In the genomic region with DNA sequence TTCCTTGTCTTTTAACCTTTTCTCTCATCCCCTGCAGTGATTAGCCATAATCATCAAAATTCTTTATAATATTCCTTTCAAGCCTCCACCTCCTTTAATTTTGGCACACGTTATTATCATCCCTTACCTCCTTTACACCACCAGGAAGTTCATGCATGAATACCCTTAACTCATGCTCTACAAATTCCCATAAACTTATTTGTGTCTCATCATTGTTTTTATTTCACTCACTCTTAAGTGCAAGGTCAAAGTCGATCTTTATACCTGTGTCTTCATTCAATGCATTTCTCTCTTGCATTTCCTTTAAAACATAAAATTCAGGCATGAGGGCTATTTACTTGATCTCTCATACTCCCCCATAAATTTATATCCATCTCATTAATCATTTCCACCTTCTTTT, we compare ENCODE assay signal across 9 cellular contexts.
"Had no signal": no experiment of that assay in that cellular context is flagged by ENCODE, and none has a peak within 500 bp of the region (broad histone marks: within the 10 kb centered on the region; RNA-seq: fewer than 3 reads in every experiment).

No MANE protein-coding gene starts in this region.

- ATAC-seq: GM23338, HCT116 had no signal

- H3K36me3 ChIP-seq: HAP-1 had no signal

- H3K4me1 ChIP-seq: HAP-1 had no signal

- H3K4me2 ChIP-seq: GM23338 had no signal

- H3K4me3 ChIP-seq: GM23248, GM23338, HAP-1 had no signal

- H2AFZ ChIP-seq: GM23248, GM23338 had no signal

- DNase-seq: GM23248, GOT3, H7, H9, HCEC 1CT, HFFc6 had no signal

- H3K9ac ChIP-seq: GM23248 had no signal

- H3K27ac ChIP-seq: GM23248 had no signal

- H3K9me3 ChIP-seq: HAP-1 had no signal
